In genomic region chr2:36463365-36463764, GRCh38 we compare ENCODE assay signal across 1 cellular context.
TF ChIP-seq lines count a peak whose summit lies in the region.

No MANE protein-coding gene starts in this region.

TF ChIP-seq in GM23338, 12 proteins besides CTCF, POLR2A, EP300 and RAD21:
- TF ChIP-seq, protein P1, sequence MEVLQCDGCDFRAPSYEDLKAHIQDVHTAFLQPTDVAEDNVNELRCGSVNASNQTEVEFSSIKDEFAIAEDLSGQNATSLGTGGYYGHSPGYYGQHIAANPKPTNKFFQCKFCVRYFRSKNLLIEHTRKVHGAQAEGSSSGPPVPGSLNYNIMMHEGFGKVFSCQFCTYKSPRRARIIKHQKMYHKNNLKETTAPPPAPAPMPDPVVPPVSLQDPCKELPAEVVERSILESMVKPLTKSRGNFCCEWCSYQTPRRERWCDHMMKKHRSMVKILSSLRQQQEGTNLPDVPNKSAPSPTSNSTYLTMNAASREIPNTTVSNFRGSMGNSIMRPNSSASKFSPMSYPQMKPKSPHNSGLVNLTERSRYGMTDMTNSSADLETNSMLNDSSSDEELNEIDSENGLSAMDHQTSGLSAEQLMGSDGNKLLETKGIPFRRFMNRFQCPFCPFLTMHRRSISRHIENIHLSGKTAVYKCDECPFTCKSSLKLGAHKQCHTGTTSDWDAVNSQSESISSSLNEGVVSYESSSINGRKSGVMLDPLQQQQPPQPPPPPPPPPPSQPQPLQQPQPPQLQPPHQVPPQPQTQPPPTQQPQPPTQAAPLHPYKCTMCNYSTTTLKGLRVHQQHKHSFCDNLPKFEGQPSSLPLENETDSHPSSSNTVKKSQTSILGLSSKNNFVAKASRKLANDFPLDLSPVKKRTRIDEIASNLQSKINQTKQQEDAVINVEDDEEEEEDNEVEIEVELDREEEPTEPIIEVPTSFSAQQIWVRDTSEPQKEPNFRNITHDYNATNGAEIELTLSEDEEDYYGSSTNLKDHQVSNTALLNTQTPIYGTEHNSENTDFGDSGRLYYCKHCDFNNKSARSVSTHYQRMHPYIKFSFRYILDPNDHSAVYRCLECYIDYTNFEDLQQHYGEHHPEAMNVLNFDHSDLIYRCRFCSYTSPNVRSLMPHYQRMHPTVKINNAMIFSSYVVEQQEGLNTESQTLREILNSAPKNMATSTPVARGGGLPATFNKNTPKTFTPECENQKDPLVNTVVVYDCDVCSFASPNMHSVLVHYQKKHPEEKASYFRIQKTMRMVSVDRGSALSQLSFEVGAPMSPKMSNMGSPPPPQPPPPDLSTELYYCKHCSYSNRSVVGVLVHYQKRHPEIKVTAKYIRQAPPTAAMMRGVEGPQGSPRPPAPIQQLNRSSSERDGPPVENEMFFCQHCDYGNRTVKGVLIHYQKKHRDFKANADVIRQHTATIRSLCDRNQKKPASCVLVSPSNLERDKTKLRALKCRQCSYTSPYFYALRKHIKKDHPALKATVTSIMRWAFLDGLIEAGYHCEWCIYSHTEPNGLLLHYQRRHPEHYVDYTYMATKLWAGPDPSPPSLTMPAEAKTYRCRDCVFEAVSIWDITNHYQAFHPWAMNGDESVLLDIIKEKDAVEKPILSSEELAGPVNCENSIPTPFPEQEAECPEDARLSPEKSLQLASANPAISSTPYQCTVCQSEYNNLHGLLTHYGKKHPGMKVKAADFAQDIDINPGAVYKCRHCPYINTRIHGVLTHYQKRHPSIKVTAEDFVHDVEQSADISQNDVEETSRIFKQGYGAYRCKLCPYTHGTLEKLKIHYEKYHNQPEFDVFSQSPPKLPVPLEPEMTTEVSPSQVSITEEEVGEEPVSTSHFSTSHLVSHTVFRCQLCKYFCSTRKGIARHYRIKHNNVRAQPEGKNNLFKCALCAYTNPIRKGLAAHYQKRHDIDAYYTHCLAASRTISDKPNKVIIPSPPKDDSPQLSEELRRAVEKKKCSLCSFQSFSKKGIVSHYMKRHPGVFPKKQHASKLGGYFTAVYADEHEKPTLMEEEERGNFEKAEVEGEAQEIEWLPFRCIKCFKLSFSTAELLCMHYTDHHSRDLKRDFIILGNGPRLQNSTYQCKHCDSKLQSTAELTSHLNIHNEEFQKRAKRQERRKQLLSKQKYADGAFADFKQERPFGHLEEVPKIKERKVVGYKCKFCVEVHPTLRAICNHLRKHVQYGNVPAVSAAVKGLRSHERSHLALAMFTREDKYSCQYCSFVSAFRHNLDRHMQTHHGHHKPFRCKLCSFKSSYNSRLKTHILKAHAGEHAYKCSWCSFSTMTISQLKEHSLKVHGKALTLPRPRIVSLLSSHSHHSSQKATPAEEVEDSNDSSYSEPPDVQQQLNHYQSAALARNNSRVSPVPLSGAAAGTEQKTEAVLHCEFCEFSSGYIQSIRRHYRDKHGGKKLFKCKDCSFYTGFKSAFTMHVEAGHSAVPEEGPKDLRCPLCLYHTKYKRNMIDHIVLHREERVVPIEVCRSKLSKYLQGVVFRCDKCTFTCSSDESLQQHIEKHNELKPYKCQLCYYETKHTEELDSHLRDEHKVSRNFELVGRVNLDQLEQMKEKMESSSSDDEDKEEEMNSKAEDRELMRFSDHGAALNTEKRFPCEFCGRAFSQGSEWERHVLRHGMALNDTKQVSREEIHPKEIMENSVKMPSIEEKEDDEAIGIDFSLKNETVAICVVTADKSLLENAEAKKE (CRISPR knock-in tag; IDR thresholded peaks at IDR 0.05) = no peak
- TF ChIP-seq NANOG (IDR thresholded peaks at IDR 0.05; ENCODE audit: borderline replicate concordance) (no peak), ZNF331 (CRISPR knock-in tag; IDR thresholded peaks at IDR 0.05; ENCODE audit: low read depth) (no peak), CREB1 (CRISPR knock-in tag; IDR thresholded peaks at IDR 0.05; ENCODE audit: low read depth) (no peak), ZNF114 (CRISPR knock-in tag; IDR thresholded peaks at IDR 0.05) (no peak), EZH2phosphoT487 (IDR thresholded peaks at IDR 0.05; ENCODE audit: unreplicated experiment) (no peak), JUNB (IDR thresholded peaks at IDR 0.05; ENCODE audit: unreplicated experiment) (no peak), EZH2 (IDR thresholded peaks at IDR 0.05; ENCODE audit: low read depth, unreplicated experiment) (no peak), STAT1 (IDR thresholded peaks at IDR 0.05; ENCODE audit: unreplicated experiment) (no peak), POLR2AphosphoS5 (IDR thresholded peaks at IDR 0.05; ENCODE audit: low read depth) (no peak)
- TF ChIP-seq, protein P2, sequence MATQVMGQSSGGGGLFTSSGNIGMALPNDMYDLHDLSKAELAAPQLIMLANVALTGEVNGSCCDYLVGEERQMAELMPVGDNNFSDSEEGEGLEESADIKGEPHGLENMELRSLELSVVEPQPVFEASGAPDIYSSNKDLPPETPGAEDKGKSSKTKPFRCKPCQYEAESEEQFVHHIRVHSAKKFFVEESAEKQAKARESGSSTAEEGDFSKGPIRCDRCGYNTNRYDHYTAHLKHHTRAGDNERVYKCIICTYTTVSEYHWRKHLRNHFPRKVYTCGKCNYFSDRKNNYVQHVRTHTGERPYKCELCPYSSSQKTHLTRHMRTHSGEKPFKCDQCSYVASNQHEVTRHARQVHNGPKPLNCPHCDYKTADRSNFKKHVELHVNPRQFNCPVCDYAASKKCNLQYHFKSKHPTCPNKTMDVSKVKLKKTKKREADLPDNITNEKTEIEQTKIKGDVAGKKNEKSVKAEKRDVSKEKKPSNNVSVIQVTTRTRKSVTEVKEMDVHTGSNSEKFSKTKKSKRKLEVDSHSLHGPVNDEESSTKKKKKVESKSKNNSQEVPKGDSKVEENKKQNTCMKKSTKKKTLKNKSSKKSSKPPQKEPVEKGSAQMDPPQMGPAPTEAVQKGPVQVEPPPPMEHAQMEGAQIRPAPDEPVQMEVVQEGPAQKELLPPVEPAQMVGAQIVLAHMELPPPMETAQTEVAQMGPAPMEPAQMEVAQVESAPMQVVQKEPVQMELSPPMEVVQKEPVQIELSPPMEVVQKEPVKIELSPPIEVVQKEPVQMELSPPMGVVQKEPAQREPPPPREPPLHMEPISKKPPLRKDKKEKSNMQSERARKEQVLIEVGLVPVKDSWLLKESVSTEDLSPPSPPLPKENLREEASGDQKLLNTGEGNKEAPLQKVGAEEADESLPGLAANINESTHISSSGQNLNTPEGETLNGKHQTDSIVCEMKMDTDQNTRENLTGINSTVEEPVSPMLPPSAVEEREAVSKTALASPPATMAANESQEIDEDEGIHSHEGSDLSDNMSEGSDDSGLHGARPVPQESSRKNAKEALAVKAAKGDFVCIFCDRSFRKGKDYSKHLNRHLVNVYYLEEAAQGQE (IDR thresholded peaks at IDR 0.05; ENCODE audit: unreplicated experiment) = no peak
- TF ChIP-seq, protein P3, sequence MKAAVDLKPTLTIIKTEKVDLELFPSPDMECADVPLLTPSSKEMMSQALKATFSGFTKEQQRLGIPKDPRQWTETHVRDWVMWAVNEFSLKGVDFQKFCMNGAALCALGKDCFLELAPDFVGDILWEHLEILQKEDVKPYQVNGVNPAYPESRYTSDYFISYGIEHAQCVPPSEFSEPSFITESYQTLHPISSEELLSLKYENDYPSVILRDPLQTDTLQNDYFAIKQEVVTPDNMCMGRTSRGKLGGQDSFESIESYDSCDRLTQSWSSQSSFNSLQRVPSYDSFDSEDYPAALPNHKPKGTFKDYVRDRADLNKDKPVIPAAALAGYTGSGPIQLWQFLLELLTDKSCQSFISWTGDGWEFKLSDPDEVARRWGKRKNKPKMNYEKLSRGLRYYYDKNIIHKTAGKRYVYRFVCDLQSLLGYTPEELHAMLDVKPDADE (IDR thresholded peaks at IDR 0.05) = no peak
